In genomic region chr1:216742625-216743024, GRCh38 we compare ENCODE assay signal across 11 cellular contexts. TPM values are rescaled to one million over a fixed set of nuclear protein-coding genes. Genes with fewer than 3 reads are reported as not detected.
A peak's percentile ranks its signal among the peaks of the same experiment; 100 is the strongest.
DNase-seq lines count a peak whose midpoint lies in the region; ATAC-seq, FAIRE-seq and TF ChIP-seq lines count a peak whose summit lies in the region.
"Had no signal": no experiment of that assay in that cellular context is flagged by ENCODE, and none has a peak within 500 bp of the region (broad histone marks: within the 10 kb centered on the region; RNA-seq: fewer than 3 reads in every experiment).

No MANE protein-coding gene starts in this region.

- intact Hi-C loops in GM12878 (cut with micrococcal nuclease; ENCODE audit: unreplicated experiment), result no loop called here

- H3K27me3 ChIP-seq in GM12878 (replicated peaks in 1 of 2; ENCODE audit: control insufficient read depth in 2 of 2, insufficient read depth in 2 of 2, low read length in 1 of 2), result no peaks in the 10 kb centered on the region
- H3K27me3 ChIP-seq: SJCRH30 had no signal

- TF ChIP-seq CTCF in GM12878 (IDR thresholded peaks at IDR 0.05 in 2 of 3, conservative IDR thresholded peaks at IDR 0.05 in 1 of 3; ENCODE audit: control insufficient read depth in 2 of 3, extremely low read depth in 1 of 3, insufficient read depth in 1 of 3, low read depth in 3 of 3, low read length in 3 of 3) (peak in 2 of 3 experiments; percentile 5 to 18; a peak in 1 of 6 replicates), nephron (IDR thresholded peaks at IDR 0.05; ENCODE audit: unreplicated experiment in 3 of 3) (peak; percentile 26 to 53 (median 44))

- SMC1A ChIA-PET in GM12878 (lab: Charles Lee; ENCODE audit: uncharacterized antibody, unreplicated experiment), result no interaction called here

- POLR2A ChIA-PET in GM12878 (lab: Charles Lee), result no interaction called here

- TF ChIP-seq POLR2A in GM12878 (IDR thresholded peaks at IDR 0.05; ENCODE audit: low read depth, low read length), result no peak

- RAD21 ChIA-PET in GM12878 (lab: Charles Lee; ENCODE audit: unreplicated experiment), result interaction anchor here (1.2 kb wide), 1 partner anchor 58 kb away, joined by 3 read pairs; no protein-coding TSS in a partner anchor

- no peak for ATAC-seq in GM12878
- ATAC-seq in HG02981 (IDR thresholded peaks at IDR 0.05; ENCODE audit: unreplicated experiment), result no peak

- H4K20me1 ChIP-seq in GM12878 (ENCODE audit: control insufficient read depth, insufficient read depth), result no peaks in the 10 kb centered on the region

- in situ Hi-C loops in GM12878 (cut with MboI), result no loop called here

- H3K9ac ChIP-seq in GM12878 (ENCODE audit: control insufficient read depth, insufficient read depth, low read length), result no peak overlapping the region

- no peaks in the 10 kb centered on the region for H3K36me3 ChIP-seq in GM12878 (ENCODE audit: control insufficient read depth in 2 of 2, insufficient read depth in 2 of 2, low read length in 1 of 2)
- H3K36me3 ChIP-seq: SJCRH30 had no signal

- no peaks in the 10 kb centered on the region for H3K4me1 ChIP-seq in GM12878 (ENCODE audit: control insufficient read depth, insufficient read depth, low read length)
- H3K4me1 ChIP-seq: SJCRH30 had no signal

- no peak overlapping the region for H2AFZ ChIP-seq in GM12878 (ENCODE audit: control insufficient read depth, low read depth, low read length)

- no peaks in the 10 kb centered on the region for H3K79me2 ChIP-seq in GM12878 (ENCODE audit: control insufficient read depth, insufficient read depth, low read length)

- H3K9me3 ChIP-seq in GM12878 (replicated peaks; ENCODE audit: control insufficient read depth, insufficient read depth, low read length), result no peaks in the 10 kb centered on the region
- H3K9me3 ChIP-seq: SJCRH30 had no signal

- WGBS in GM12878 (ENCODE audit: insufficient coverage, insufficient replicate concordance, low lambda C conversion rate, missing lambda C conversion rate), result 4% methylated on average over 2 of the region's 2 CpGs

- no peak overlapping the region for H3K27ac Mint-ChIP-seq in nephron

- no peak overlapping the region for H3K4me3 ChIP-seq in GM12878
- H3K4me3 ChIP-seq: SJCRH30 had no signal

- H3K4me1 Mint-ChIP-seq in nephron, result no peaks in the 10 kb centered on the region

- no peak for FAIRE-seq in GM12878 (lab: Jason Lieb, UNC)

- no peak overlapping the region for H3K27ac ChIP-seq in GM12878 (ENCODE audit: control insufficient read depth, insufficient read depth)
- H3K27ac ChIP-seq: SJCRH30 had no signal

- peaks cover 4% of the 10 kb centered on the region for H3K27me3 Mint-ChIP-seq in nephron (ENCODE audit: low read depth)

- peak; percentile 3 for DNase-seq in EL
- DNase-seq in MV-4-11 (lab: John Stamatoyannopoulos, UW), result peak; percentile 15
- DNase-seq in GM12878 (ENCODE audit: low read depth, low spot score), result no peak
- DNase-seq in NOMO-1 treated with DMSO at 0.1 percent for 48 hours (lab: John Stamatoyannopoulos, UW; ENCODE audit: unreplicated experiment), result no peak
- no peak for DNase-seq in CD1c-positive myeloid dendritic cell (ENCODE audit: extremely low spot score)
- DNase-seq: activated CD4-positive, alpha-beta T cell treated with anti-CD3 and anti-CD28 coated beads, Interleukin-2, amount 50 U/mL, for 1 hour; amygdala; NCI-H1694 treated with DMSO at 0.1 percent for 48 hours had no signal

- H3K4me3 Mint-ChIP-seq in nephron, result no peak overlapping the region

- CTCF ChIA-PET in GM12878 (lab: Yijun Ruan, JAX), result no interaction called here

- peak; percentile 34; the same call in 1 of the 2 replicates for TF ChIP-seq RAD21 in GM12878 (IDR thresholded peaks at IDR 0.05; ENCODE audit: insufficient read depth, low read depth, low read length)

- BruUV-seq in GM12878 (replicated peaks; lab: Mats Ljungman, UMichigan), result no TSS peak

- TF ChIP-seq EP300 in GM12878 (IDR thresholded peaks at IDR 0.05; ENCODE audit: borderline replicate concordance in 1 of 2, control insufficient read depth in 1 of 2, low read depth in 2 of 2, low read length in 2 of 2), result no peak

- no peaks in the 10 kb centered on the region for H3K36me3 Mint-ChIP-seq in nephron (ENCODE audit: low read depth)

- no peak overlapping the region for H3K4me2 ChIP-seq in GM12878 (ENCODE audit: control insufficient read depth, insufficient read depth)

- H3K9me3 Mint-ChIP-seq in nephron, result no peaks in the 10 kb centered on the region

TF ChIP-seq in GM12878, 131 proteins besides CTCF, POLR2A, EP300 and RAD21 (continues in another document):
- no peak for TF ChIP-seq BHLHE40 (IDR thresholded peaks at IDR 0.05; ENCODE audit: borderline replicate concordance in 1 of 2, low read depth in 2 of 2, low read length in 1 of 2)
- no peak for TF ChIP-seq MTA2 (IDR thresholded peaks at IDR 0.05; ENCODE audit: low read depth)
- no peak for TF ChIP-seq PKNOX1 (IDR thresholded peaks at IDR 0.05)
- TF ChIP-seq ZNF687 (IDR thresholded peaks at IDR 0.05), result no peak
- TF ChIP-seq ZNF622 (IDR thresholded peaks at IDR 0.05), result no peak
- TF ChIP-seq SUZ12 (IDR thresholded peaks at IDR 0.05; ENCODE audit: unreplicated experiment), result no peak
- TF ChIP-seq SP1 (IDR thresholded peaks at IDR 0.05; ENCODE audit: low read depth, low read length), result no peak
- TF ChIP-seq USF2 (IDR thresholded peaks at IDR 0.05; ENCODE audit: borderline replicate concordance, low read depth, low read length), result no peak
- no peak for TF ChIP-seq FOS (IDR thresholded peaks at IDR 0.05; ENCODE audit: borderline replicate concordance, extremely low read depth, insufficient read length)

RNA-seq across cellular contexts. Expression of gene ESRRG, which starts 19.4 kb away (rescaled TPM):
- total RNA-seq in GM12878 (2013; cell fraction: nucleolus; rRNA removed), result not detected in 2 replicates
- total RNA-seq in GM12878 (2014; rRNA removed), result not detected in 2 replicates
- total RNA-seq in GM12878 (2014; rRNA removed; fragmentation: Illumina TruSeq; extraction: Trizol), result not detected in 2 replicates
- total RNA-seq in GM12878 (2021), result not detected in 2 replicates
- not detected for polyA plus RNA-seq in GM12878 (2011; ENCODE audit: low read depth)
- polyA plus RNA-seq in GM12878 (2011; rRNA removed), result not detected in 2 replicates
- polyA plus RNA-seq in GM12878 (2011; cell fraction: cytosol; rRNA removed), result not detected in 2 replicates
- not detected in 2 replicates for polyA plus RNA-seq in GM12878 (2011; cell fraction: nucleus; rRNA removed)
- not detected in 2 replicates for polyA plus RNA-seq in GM12878 (2012)
- not detected in 2 replicates for polyA plus RNA-seq in GM12878 (2014; fragmentation: Illumina TruSeq; extraction: Trizol)
- polyA plus RNA-seq in GM12878 (2014; fragmentation: Nextera tagmentation; extraction: Ambion mirVana), result not detected
- 0.08 TPM in 1 of 2 replicates, not detected in the other for polyA plus RNA-seq in GM12878 (2014; rRNA removed)
- polyA plus RNA-seq in GM12878 (2016; fragmentation: Nextera tagmentation; extraction: Ambion mirVana), result under 1 TPM in 1 of 2 experiments, not detected in 1; 0.03 TPM
- not detected in 2 replicates for polyA minus RNA-seq in GM12878 (2011; rRNA and poly(A)+ RNA removed)
- polyA minus RNA-seq in GM12878 (2011; cell fraction: cytosol; rRNA and poly(A)+ RNA removed), result not detected in 2 replicates
- polyA minus RNA-seq in GM12878 (2011; cell fraction: nucleus; rRNA and poly(A)+ RNA removed), result not detected in 2 replicates

Comparison
In these comparisons a context has a peak if more than half of its experiments do, and no peak if none do; other contexts are left out.
1. DNase-seq: peak in EL (single experiment) and MV-4-11 (single experiment); none in GM12878 (single experiment), NOMO-1 treated with DMSO at 0.1 percent for 48 hours (single experiment) and CD1c-positive myeloid dendritic cell (single experiment).